ENCODE assay signal across 1 cellular context in genomic region chr14:91378945-91379932, GRCh38.
A peak's percentile ranks its signal among the peaks of the same experiment; 100 is the strongest.
TF ChIP-seq lines count a peak whose summit lies in the region.

No MANE protein-coding gene starts in this region.

TF ChIP-seq in HepG2, 621 proteins besides CTCF, POLR2A, EP300 and RAD21 (continued from another document and continues in another):
- peak; percentile 4 for TF ChIP-seq ZNF687 (CRISPR knock-in tag; IDR thresholded peaks at IDR 0.05)
- no peak for TF ChIP-seq ARNTL (CRISPR knock-in tag; IDR thresholded peaks at IDR 0.05)
- peak; percentile 96 for TF ChIP-seq RARA (CRISPR knock-in tag; IDR thresholded peaks at IDR 0.05)
- peak; percentile 21; the same call in 1 of the 2 replicates for TF ChIP-seq MYC (CRISPR knock-in tag; IDR thresholded peaks at IDR 0.05; ENCODE audit: borderline replicate concordance)
- no peak for TF ChIP-seq FOXP1 (IDR thresholded peaks at IDR 0.05)
- no peak for TF ChIP-seq FOXP1 (CRISPR knock-in tag; IDR thresholded peaks at IDR 0.05)
- TF ChIP-seq CENPT (CRISPR knock-in tag; IDR thresholded peaks at IDR 0.05; ENCODE audit: low read depth), result 0 out of 2 replicates have a peak, but pooled peaks have one; percentile 26
- TF ChIP-seq MAX (IDR thresholded peaks at IDR 0.05), result 0 out of 2 replicates have a peak, but pooled peaks have one; percentile 14
- TF ChIP-seq SKIL (CRISPR knock-in tag; IDR thresholded peaks at IDR 0.05; ENCODE audit: borderline replicate concordance), result peak; percentile 88
- peak; percentile 47; the same call in 1 of the 2 replicates for TF ChIP-seq FOXK1 (CRISPR knock-in tag; IDR thresholded peaks at IDR 0.05; ENCODE audit: borderline replicate concordance, low read depth)
- TF ChIP-seq ZFP91 (CRISPR knock-in tag; IDR thresholded peaks at IDR 0.05; ENCODE audit: borderline replicate concordance), result 0 out of 2 replicates have a peak, but pooled peaks have one; percentile 13
- 0 out of 2 replicates have a peak, but pooled peaks have one; percentile 14 for TF ChIP-seq CREM (IDR thresholded peaks at IDR 0.05)
- TF ChIP-seq CREM (CRISPR knock-in tag; IDR thresholded peaks at IDR 0.05), result no peak
- TF ChIP-seq ZFX (CRISPR knock-in tag; IDR thresholded peaks at IDR 0.05; ENCODE audit: low read depth), result no peak
- peak; percentile 71 for TF ChIP-seq ARID5B (CRISPR knock-in tag; IDR thresholded peaks at IDR 0.05)
- TF ChIP-seq GZF1 (CRISPR knock-in tag; IDR thresholded peaks at IDR 0.05), result no peak
- no peak for TF ChIP-seq FOXA1 (IDR thresholded peaks at IDR 0.05)
- TF ChIP-seq FOXA1 (CRISPR knock-in tag; IDR thresholded peaks at IDR 0.05), result peak; percentile 56; the same call in 1 of the 2 replicates
- no peak for TF ChIP-seq ZNF577 (CRISPR knock-in tag; IDR thresholded peaks at IDR 0.05; ENCODE audit: borderline replicate concordance, low read depth)
- TF ChIP-seq SP4 (CRISPR knock-in tag; IDR thresholded peaks at IDR 0.05), result no peak
- TF ChIP-seq REST (IDR thresholded peaks at IDR 0.05; ENCODE audit: borderline replicate concordance in 1 of 2, low read depth in 1 of 2, low read length in 2 of 2), result peak in 1 of 2 experiments; percentile 32; a peak in 1 of 4 replicates
- peak; percentile 43; the same call in 1 of the 2 replicates for TF ChIP-seq ZNF788 (CRISPR knock-in tag; IDR thresholded peaks at IDR 0.05; ENCODE audit: borderline replicate concordance)
- TF ChIP-seq TMF1 (CRISPR knock-in tag; IDR thresholded peaks at IDR 0.05; ENCODE audit: low read depth), result no peak
- TF ChIP-seq ZNF567 (CRISPR knock-in tag; IDR thresholded peaks at IDR 0.05; ENCODE audit: borderline replicate concordance), result no peak
- 0 out of 2 replicates have a peak, but pooled peaks have one; percentile 27 for TF ChIP-seq CEBPB (IDR thresholded peaks at IDR 0.05; ENCODE audit: borderline replicate concordance, low read depth, low read length)
- TF ChIP-seq SALL1 (CRISPR knock-in tag; IDR thresholded peaks at IDR 0.05), result peak; percentile 37; the same call in 1 of the 2 replicates
- TF ChIP-seq SAP130 (CRISPR knock-in tag; IDR thresholded peaks at IDR 0.05; ENCODE audit: low read depth), result peak; percentile 34; the same call in 1 of the 2 replicates
- no peak for TF ChIP-seq ZNF280B (CRISPR knock-in tag; IDR thresholded peaks at IDR 0.05; ENCODE audit: borderline replicate concordance)
- no peak for TF ChIP-seq KLF12 (CRISPR knock-in tag; IDR thresholded peaks at IDR 0.05; ENCODE audit: borderline replicate concordance)
- TF ChIP-seq ZBTB21 (CRISPR knock-in tag; IDR thresholded peaks at IDR 0.05), result no peak
- no peak for TF ChIP-seq HDAC1 (CRISPR knock-in tag; IDR thresholded peaks at IDR 0.05)
- TF ChIP-seq KLF15 (CRISPR knock-in tag; IDR thresholded peaks at IDR 0.05; ENCODE audit: borderline replicate concordance), result no peak
- TF ChIP-seq PAF1 (CRISPR knock-in tag; IDR thresholded peaks at IDR 0.05), result no peak
- TF ChIP-seq ZNF17 (CRISPR knock-in tag; IDR thresholded peaks at IDR 0.05), result no peak
- TF ChIP-seq PHF21A (CRISPR knock-in tag; IDR thresholded peaks at IDR 0.05), result no peak
- TF ChIP-seq ZNF879 (CRISPR knock-in tag; IDR thresholded peaks at IDR 0.05), result no peak
- TF ChIP-seq SSRP1 (CRISPR knock-in tag; IDR thresholded peaks at IDR 0.05), result no peak
- TF ChIP-seq YEATS4 (CRISPR knock-in tag; IDR thresholded peaks at IDR 0.05; ENCODE audit: borderline replicate concordance), result no peak
- TF ChIP-seq BCL6 (CRISPR knock-in tag; IDR thresholded peaks at IDR 0.05), result peak; percentile 84
- peak; percentile 75; the same call in 1 of the 2 replicates for TF ChIP-seq RXRB (CRISPR knock-in tag; IDR thresholded peaks at IDR 0.05; ENCODE audit: borderline replicate concordance)
- no peak for TF ChIP-seq ZNF710 (CRISPR knock-in tag; IDR thresholded peaks at IDR 0.05; ENCODE audit: borderline replicate concordance)
- TF ChIP-seq HOXA3 (CRISPR knock-in tag; IDR thresholded peaks at IDR 0.05), result peak; percentile 22; the same call in 1 of the 2 replicates
- TF ChIP-seq SKI (IDR thresholded peaks at IDR 0.05; ENCODE audit: partially characterized antibody), result peak; percentile 99
- 0 out of 2 replicates have a peak, but pooled peaks have one; percentile 37 for TF ChIP-seq TBX2 (CRISPR knock-in tag; IDR thresholded peaks at IDR 0.05; ENCODE audit: borderline replicate concordance)
- peak; percentile 75; the same call in 1 of the 2 replicates for TF ChIP-seq NCOR1 (IDR thresholded peaks at IDR 0.05; ENCODE audit: borderline replicate concordance, low read length)
- peak; percentile 43; the same call in 1 of the 2 replicates for TF ChIP-seq FOXA3 (CRISPR knock-in tag; IDR thresholded peaks at IDR 0.05)
